In the genomic region with DNA sequence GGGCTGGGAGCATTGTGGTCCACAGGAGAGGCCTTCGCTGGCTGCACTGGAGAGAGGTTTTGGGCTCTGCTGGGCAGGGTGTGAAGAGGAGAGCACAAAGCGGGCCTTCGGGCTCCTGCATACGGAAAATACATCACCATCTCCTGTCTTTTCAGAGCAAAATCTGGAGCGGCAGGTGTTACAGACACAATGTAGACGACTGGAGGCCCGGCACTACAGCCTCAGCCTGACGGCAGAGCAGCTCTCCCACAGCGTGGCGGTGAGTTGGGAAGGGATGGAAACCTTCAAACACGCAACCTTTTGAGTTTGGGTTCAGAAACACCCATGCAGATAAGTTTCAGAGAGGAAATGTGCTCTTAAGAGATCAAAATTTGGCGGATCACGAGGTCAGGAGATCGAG, we compare ENCODE assay signal across 18 cellular contexts. TPM values are rescaled to one million over a fixed set of nuclear protein-coding genes. Genes with fewer than 3 reads are reported as not detected.
DNase-seq lines count a peak whose midpoint lies in the region; FAIRE-seq and TF ChIP-seq lines count a peak whose summit lies in the region.
"Had no signal": no experiment of that assay in that cellular context is flagged by ENCODE, and none has a peak within 500 bp of the region (broad histone marks: within the 10 kb centered on the region; RNA-seq: fewer than 3 reads in every experiment).

No MANE protein-coding gene starts in this region.

- peaks cover 98% of the 10 kb centered on the region for H3K36me3 ChIP-seq in HUES64 (ENCODE audit: insufficient read depth, low read length)
- H3K36me3 ChIP-seq in small intestine (ENCODE audit: control insufficient read depth in 2 of 2, insufficient read depth in 2 of 2, low read length in 2 of 2): peaks cover 35 to 44% of the 10 kb centered on the region in 2 donors

- no peak for TF ChIP-seq CTCF in H9 (conservative IDR thresholded peaks at IDR 0.05)
- no peak for TF ChIP-seq CTCF in chondrocyte (IDR thresholded peaks at IDR 0.05)
- no peak for TF ChIP-seq CTCF in neural crest cell (conservative IDR thresholded peaks at IDR 0.05)

- no peaks in the 10 kb centered on the region for H3K79me1 ChIP-seq in H9 (ENCODE audit: insufficient read depth, low read depth, low read length, poor library complexity, severe bottlenecking)

- no peaks in the 10 kb centered on the region; the same call in none of the 2 replicates for H3K27me3 Mint-ChIP-seq in H9 (ENCODE audit: low read depth)
- H3K27me3 Mint-ChIP-seq in chondrocyte (ENCODE audit: low read depth): no peaks in the 10 kb centered on the region
- H3K27me3 Mint-ChIP-seq in neural crest cell (ENCODE audit: low read depth): no peaks in the 10 kb centered on the region

- H3K56ac ChIP-seq in H9 (ENCODE audit: insufficient read length, low read depth, low read length): no peak overlapping the region

- no peak overlapping the region for H2BK15ac ChIP-seq in H9 (ENCODE audit: low read depth, low read length)

- H3K27ac Mint-ChIP-seq in H9 (peak overlapping the region in 2 of 3 experiments; percentile 82 to 87; a peak in 4 of 7 replicates), chondrocyte (ENCODE audit: unreplicated experiment) (no peak overlapping the region), neural crest cell (ENCODE audit: unreplicated experiment) (peak overlapping the region; percentile 82)

- no peaks in the 10 kb centered on the region for H3K4me1 ChIP-seq in H9 (ENCODE audit: insufficient read depth, low read length)
- H3K4me1 ChIP-seq in HUES64 (ENCODE audit: insufficient read depth, low read length): no peaks in the 10 kb centered on the region
- peaks cover 0 to 4% of the 10 kb centered on the region in 2 donors for H3K4me1 ChIP-seq in small intestine (ENCODE audit: control insufficient read depth in 2 of 2, insufficient read depth in 1 of 2, low read depth in 1 of 2, low read length in 1 of 2)
- H3K4me1 ChIP-seq: Caco-2, HAP-1 had no signal

- no peak overlapping the region for H2BK20ac ChIP-seq in H9 (ENCODE audit: low read depth, low read length, poor library complexity, severe bottlenecking)

- DNase-seq in H9 (no peak), chondrocyte (ENCODE audit: low spot score) (peak; percentile 48), neural crest cell (ENCODE audit: low read depth, low spot score) (no peak), small intestine (no peak), NCI-H2171 treated with DMSO at 0.1 percent for 48 hours (lab: John Stamatoyannopoulos, UW) (no peak), 8988T (no peak)
- no peak for DNase-seq in stimulated activated CD4-positive, alpha-beta T cell treated with anti-CD3 and anti-CD28 coated beads, Interleukin-4, amount 100 ng/mL, for 1 hour
- DNase-seq: Caco-2, DMS153, EL, NCI-H146, NCI-H2081, NCI-H226, NCI-H526 treated with DMSO at 0.1 percent for 48 hours, SIG-M5 had no signal

- H3K4me2 ChIP-seq in H9 (ENCODE audit: insufficient read depth, insufficient read length, low read length): no peak overlapping the region

- H3K4me1 Mint-ChIP-seq in H9: no peaks in the 10 kb centered on the region
- peaks cover 13% of the 10 kb centered on the region for H3K4me1 Mint-ChIP-seq in chondrocyte (ENCODE audit: low read depth)
- no peaks in the 10 kb centered on the region for H3K4me1 Mint-ChIP-seq in neural crest cell

- H3K9ac ChIP-seq in H9 (ENCODE audit: extremely low read depth, insufficient read length, low read length) (no peak overlapping the region), HUES64 (ENCODE audit: low read depth, low read length) (no peak overlapping the region)

- no peak overlapping the region for H2AK5ac ChIP-seq in H9 (ENCODE audit: insufficient read length, low read length)

- no peak overlapping the region for H2AFZ ChIP-seq in H9 (ENCODE audit: low read length)

- H2BK12ac ChIP-seq in H9 (ENCODE audit: insufficient read length, low read depth, low read length): no peak overlapping the region

- no peak overlapping the region for H3T11ph ChIP-seq in H9 (ENCODE audit: low read length)

- H3K4ac ChIP-seq in H9 (ENCODE audit: low read depth, low read length): no peak overlapping the region

- H3K9me3 Mint-ChIP-seq in H9: no peaks in the 10 kb centered on the region
- no peaks in the 10 kb centered on the region for H3K9me3 Mint-ChIP-seq in chondrocyte (ENCODE audit: low read depth)
- H3K9me3 Mint-ChIP-seq in neural crest cell: no peaks in the 10 kb centered on the region

- H3K4me3 ChIP-seq in HUES64 (ENCODE audit: low read length) (no peak overlapping the region), small intestine (ENCODE audit: low read depth in 1 of 2, low read length in 2 of 2) (no peak overlapping the region)
- H3K4me3 ChIP-seq: HAP-1 had no signal

- no peak overlapping the region for H4K91ac ChIP-seq in H9 (ENCODE audit: insufficient read length, low read depth, low read length)

- peaks cover 2% of the 10 kb centered on the region for H4K20me1 ChIP-seq in H9 (ENCODE audit: control insufficient read depth, insufficient read depth, insufficient read length)

- H3K23ac ChIP-seq in H9 (ENCODE audit: insufficient read length, low read depth, low read length): no peak overlapping the region

- no peak overlapping the region for H4K8ac ChIP-seq in H9 (replicated peaks; ENCODE audit: insufficient read length, low read depth, low read length)

- no peak for FAIRE-seq in small intestine (lab: Jason Lieb, UNC)
- FAIRE-seq: HTR-8/SVneo had no signal

- H3K27me3 ChIP-seq in H9 (ENCODE audit: insufficient read depth, low read length): no peaks in the 10 kb centered on the region
- no peaks in the 10 kb centered on the region for H3K27me3 ChIP-seq in HUES64 (ENCODE audit: insufficient read depth, low read length)
- H3K27me3 ChIP-seq in small intestine (ENCODE audit: control insufficient read depth in 2 of 2, insufficient read depth in 2 of 2, low read length in 2 of 2): no peaks in the 10 kb centered on the region

- H3K27ac ChIP-seq in H9 (ENCODE audit: insufficient read length, low read depth, low read length) (no peak overlapping the region), HUES64 (ENCODE audit: low read depth, low read length) (0 out of 2 replicates have a peak overlapping the region, but pooled peaks have one; percentile 15), small intestine (ENCODE audit: low read depth in 1 of 2, low read length in 1 of 2) (no peak overlapping the region)

- no peak overlapping the region for H2BK120ac ChIP-seq in H9 (ENCODE audit: low read depth, low read length, poor library complexity, severe bottlenecking)

- no peak overlapping the region for H3K14ac ChIP-seq in H9 (ENCODE audit: insufficient read depth, low read length)

- no peaks in the 10 kb centered on the region for H3K79me2 ChIP-seq in H9 (ENCODE audit: insufficient read depth, low read length)

- H2BK5ac ChIP-seq in H9 (ENCODE audit: insufficient read length, low read length): no peak overlapping the region

- H3K4me3 Mint-ChIP-seq in H9 (no peak overlapping the region), chondrocyte (ENCODE audit: unreplicated experiment) (no peak overlapping the region), neural crest cell (no peak overlapping the region)

- no peaks in the 10 kb centered on the region for H3K23me2 ChIP-seq in H9 (ENCODE audit: insufficient read length, low read depth, low read length, poor library complexity, severe bottlenecking)

- H3K18ac ChIP-seq in H9 (ENCODE audit: insufficient read length, low read depth, low read length): no peak overlapping the region

- H3K36me3 Mint-ChIP-seq in H9 (ENCODE audit: insufficient read depth in 1 of 3, low read depth in 3 of 3) (peaks cover 43 to 98% (median 92%) of the 10 kb centered on the region in 3 experiments; a peak in 6 of 7 replicates), chondrocyte (ENCODE audit: low read depth) (peaks cover 36% of the 10 kb centered on the region), neural crest cell (ENCODE audit: low read depth) (peaks cover 23% of the 10 kb centered on the region)

- H3K9me3 ChIP-seq in H9 (ENCODE audit: control insufficient read depth, low read depth, low read length): no peaks in the 10 kb centered on the region
- no peaks in the 10 kb centered on the region for H3K9me3 ChIP-seq in HUES64 (ENCODE audit: insufficient read depth, low read depth, low read length)
- H3K9me3 ChIP-seq in small intestine (ENCODE audit: control insufficient read depth, low read depth): no peaks in the 10 kb centered on the region
- H3K9me3 ChIP-seq: Caco-2, HAP-1 had no signal

- no CpG with 5 or more reads among the region's 14 CpGs for WGBS in H9 (ENCODE audit: extremely low coverage, insufficient read length, low lambda C conversion rate)
- 96% methylated on average over 14 of the region's 14 CpGs for WGBS in HUES64
- WGBS in small intestine, 3 donors: 95 to 96% (median 96%) methylated on average over 14 of the region's 14 CpGs

- no peak overlapping the region for H4K5ac ChIP-seq in H9 (ENCODE audit: insufficient read length, low read depth, low read length)

RNA-seq across cellular contexts. Expression of a gene that starts 17.9 kb away (rescaled TPM):
- total RNA-seq in H9 (2021) (52.7 and 53.2 TPM in 2 replicates), chondrocyte (3.1 to 10.9 TPM (median 3.8 TPM) in 3 replicates), neural crest cell (74.0 and 82.2 TPM in 2 replicates)
- 37.1 TPM for polyA plus RNA-seq in HUES64 (2013, experiment 1 of 2)
- 36.0 TPM for polyA plus RNA-seq in HUES64 (2013, experiment 2 of 2)
- 10 to 100 TPM in 1 of 3 donors, 1 to 10 TPM in 2; 2.0 to 11.2 (median 3.2) TPM for polyA plus RNA-seq in small intestine

RNA-seq across cellular contexts. Expression of a gene that starts 57.7 kb away (rescaled TPM):
- total RNA-seq in H9 (2021) (123 and 125 TPM in 2 replicates), chondrocyte (22.6 to 37.1 TPM (median 24.0 TPM) in 3 replicates), neural crest cell (26.7 and 27.3 TPM in 2 replicates)
- polyA plus RNA-seq in HUES64 (2013, experiment 1 of 2): 33.4 TPM
- polyA plus RNA-seq in HUES64 (2013, experiment 2 of 2): 32.2 TPM
- polyA plus RNA-seq in small intestine: 10 to 100 TPM in 1 of 3 donors, 1 to 10 TPM in 2; 9.2 to 25.6 (median 9.8) TPM
